In the genomic region with DNA sequence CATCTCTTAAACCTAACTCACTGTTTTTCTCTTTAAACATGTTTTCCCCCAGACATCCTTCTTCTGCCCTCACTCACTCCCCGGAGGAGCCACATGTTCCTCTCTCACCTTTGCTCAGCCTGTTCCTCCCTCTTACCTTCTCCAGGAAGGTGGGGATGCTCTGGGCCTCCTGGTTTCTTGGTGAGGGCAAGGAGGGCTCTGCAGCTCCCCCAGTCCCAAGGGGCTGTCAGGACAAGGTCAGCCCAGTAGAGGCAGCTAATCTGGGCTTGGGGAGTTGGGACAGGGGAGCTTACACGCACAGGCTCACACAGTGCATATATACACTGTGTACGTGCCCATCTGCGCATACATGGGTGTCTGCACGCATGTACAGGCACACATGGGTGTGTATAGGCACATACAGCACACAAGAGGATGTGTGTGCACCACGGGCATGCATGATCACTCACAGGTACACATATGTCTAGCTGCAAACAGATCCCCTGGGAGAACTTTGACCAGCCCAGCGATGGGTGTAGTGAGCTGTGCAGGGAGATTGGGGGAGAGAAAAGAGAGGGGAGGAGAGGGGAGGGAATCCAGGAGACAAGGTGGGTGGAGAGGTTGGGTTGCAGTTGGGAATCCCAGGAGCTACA, we compare ENCODE assay signal across 2 cellular contexts.
TF ChIP-seq lines count a peak whose summit lies in the region.

No MANE protein-coding gene starts in this region.

TF ChIP-seq in HEK293, 187 proteins besides CTCF, POLR2A, EP300 and RAD21:
- TF ChIP-seq, protein P1, sequence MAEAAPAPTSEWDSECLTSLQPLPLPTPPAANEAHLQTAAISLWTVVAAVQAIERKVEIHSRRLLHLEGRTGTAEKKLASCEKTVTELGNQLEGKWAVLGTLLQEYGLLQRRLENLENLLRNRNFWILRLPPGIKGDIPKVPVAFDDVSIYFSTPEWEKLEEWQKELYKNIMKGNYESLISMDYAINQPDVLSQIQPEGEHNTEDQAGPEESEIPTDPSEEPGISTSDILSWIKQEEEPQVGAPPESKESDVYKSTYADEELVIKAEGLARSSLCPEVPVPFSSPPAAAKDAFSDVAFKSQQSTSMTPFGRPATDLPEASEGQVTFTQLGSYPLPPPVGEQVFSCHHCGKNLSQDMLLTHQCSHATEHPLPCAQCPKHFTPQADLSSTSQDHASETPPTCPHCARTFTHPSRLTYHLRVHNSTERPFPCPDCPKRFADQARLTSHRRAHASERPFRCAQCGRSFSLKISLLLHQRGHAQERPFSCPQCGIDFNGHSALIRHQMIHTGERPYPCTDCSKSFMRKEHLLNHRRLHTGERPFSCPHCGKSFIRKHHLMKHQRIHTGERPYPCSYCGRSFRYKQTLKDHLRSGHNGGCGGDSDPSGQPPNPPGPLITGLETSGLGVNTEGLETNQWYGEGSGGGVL (tag by site-specific recombination; IDR thresholded peaks at IDR 0.05) = peak; percentile 52; the same call in 1 of the 2 replicates
- TF ChIP-seq ZNF596 (tag by site-specific recombination; IDR thresholded peaks at IDR 0.05) (no peak), ZNF350 (tag by site-specific recombination; IDR thresholded peaks at IDR 0.05) (no peak)

TF ChIP-seq in K562, 482 proteins besides CTCF, POLR2A, EP300 and RAD21:
- TF ChIP-seq FOS (IDR thresholded peaks at IDR 0.05; ENCODE audit: extremely low read depth, insufficient read length) = no peak
- no peak for TF ChIP-seq RUNX1 (IDR thresholded peaks at IDR 0.05; ENCODE audit: low read depth)
- TF ChIP-seq, protein P2, sequence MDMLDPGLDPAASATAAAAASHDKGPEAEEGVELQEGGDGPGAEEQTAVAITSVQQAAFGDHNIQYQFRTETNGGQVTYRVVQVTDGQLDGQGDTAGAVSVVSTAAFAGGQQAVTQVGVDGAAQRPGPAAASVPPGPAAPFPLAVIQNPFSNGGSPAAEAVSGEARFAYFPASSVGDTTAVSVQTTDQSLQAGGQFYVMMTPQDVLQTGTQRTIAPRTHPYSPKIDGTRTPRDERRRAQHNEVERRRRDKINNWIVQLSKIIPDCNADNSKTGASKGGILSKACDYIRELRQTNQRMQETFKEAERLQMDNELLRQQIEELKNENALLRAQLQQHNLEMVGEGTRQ (CRISPR knock-in tag; IDR thresholded peaks at IDR 0.05) = no peak
- TF ChIP-seq TGIF2 (CRISPR knock-in tag; IDR thresholded peaks at IDR 0.05) = no peak
- TF ChIP-seq ZNF408 (CRISPR knock-in tag; IDR thresholded peaks at IDR 0.05; ENCODE audit: low read depth) = no peak
- no peak for TF ChIP-seq HNRNPUL1 (IDR thresholded peaks at IDR 0.05; ENCODE audit: low read length)
- TF ChIP-seq SPI1 (IDR thresholded peaks at IDR 0.05; ENCODE audit: borderline replicate concordance, low read depth, low read length) = no peak
- TF ChIP-seq IFI16 (CRISPR knock-in tag; IDR thresholded peaks at IDR 0.05) = no peak
- TF ChIP-seq NFE2 (IDR thresholded peaks at IDR 0.05; ENCODE audit: low read depth) = no peak
- TF ChIP-seq, protein P3, sequence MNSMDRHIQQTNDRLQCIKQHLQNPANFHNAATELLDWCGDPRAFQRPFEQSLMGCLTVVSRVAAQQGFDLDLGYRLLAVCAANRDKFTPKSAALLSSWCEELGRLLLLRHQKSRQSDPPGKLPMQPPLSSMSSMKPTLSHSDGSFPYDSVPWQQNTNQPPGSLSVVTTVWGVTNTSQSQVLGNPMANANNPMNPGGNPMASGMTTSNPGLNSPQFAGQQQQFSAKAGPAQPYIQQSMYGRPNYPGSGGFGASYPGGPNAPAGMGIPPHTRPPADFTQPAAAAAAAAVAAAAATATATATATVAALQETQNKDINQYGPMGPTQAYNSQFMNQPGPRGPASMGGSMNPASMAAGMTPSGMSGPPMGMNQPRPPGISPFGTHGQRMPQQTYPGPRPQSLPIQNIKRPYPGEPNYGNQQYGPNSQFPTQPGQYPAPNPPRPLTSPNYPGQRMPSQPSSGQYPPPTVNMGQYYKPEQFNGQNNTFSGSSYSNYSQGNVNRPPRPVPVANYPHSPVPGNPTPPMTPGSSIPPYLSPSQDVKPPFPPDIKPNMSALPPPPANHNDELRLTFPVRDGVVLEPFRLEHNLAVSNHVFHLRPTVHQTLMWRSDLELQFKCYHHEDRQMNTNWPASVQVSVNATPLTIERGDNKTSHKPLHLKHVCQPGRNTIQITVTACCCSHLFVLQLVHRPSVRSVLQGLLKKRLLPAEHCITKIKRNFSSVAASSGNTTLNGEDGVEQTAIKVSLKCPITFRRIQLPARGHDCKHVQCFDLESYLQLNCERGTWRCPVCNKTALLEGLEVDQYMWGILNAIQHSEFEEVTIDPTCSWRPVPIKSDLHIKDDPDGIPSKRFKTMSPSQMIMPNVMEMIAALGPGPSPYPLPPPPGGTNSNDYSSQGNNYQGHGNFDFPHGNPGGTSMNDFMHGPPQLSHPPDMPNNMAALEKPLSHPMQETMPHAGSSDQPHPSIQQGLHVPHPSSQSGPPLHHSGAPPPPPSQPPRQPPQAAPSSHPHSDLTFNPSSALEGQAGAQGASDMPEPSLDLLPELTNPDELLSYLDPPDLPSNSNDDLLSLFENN (IDR thresholded peaks at IDR 0.05; ENCODE audit: low read depth in 2 of 2, low read length in 2 of 2) = no peak
- no peak for TF ChIP-seq SAP30 (IDR thresholded peaks at IDR 0.05; ENCODE audit: borderline replicate concordance, insufficient read depth, low read depth, low read length, poor library complexity, severe bottlenecking)
- no peak for TF ChIP-seq GATAD2B (IDR thresholded peaks at IDR 0.05; ENCODE audit: borderline replicate concordance)
- TF ChIP-seq SMARCA4 (IDR thresholded peaks at IDR 0.05) = no peak
- TF ChIP-seq, protein P4, sequence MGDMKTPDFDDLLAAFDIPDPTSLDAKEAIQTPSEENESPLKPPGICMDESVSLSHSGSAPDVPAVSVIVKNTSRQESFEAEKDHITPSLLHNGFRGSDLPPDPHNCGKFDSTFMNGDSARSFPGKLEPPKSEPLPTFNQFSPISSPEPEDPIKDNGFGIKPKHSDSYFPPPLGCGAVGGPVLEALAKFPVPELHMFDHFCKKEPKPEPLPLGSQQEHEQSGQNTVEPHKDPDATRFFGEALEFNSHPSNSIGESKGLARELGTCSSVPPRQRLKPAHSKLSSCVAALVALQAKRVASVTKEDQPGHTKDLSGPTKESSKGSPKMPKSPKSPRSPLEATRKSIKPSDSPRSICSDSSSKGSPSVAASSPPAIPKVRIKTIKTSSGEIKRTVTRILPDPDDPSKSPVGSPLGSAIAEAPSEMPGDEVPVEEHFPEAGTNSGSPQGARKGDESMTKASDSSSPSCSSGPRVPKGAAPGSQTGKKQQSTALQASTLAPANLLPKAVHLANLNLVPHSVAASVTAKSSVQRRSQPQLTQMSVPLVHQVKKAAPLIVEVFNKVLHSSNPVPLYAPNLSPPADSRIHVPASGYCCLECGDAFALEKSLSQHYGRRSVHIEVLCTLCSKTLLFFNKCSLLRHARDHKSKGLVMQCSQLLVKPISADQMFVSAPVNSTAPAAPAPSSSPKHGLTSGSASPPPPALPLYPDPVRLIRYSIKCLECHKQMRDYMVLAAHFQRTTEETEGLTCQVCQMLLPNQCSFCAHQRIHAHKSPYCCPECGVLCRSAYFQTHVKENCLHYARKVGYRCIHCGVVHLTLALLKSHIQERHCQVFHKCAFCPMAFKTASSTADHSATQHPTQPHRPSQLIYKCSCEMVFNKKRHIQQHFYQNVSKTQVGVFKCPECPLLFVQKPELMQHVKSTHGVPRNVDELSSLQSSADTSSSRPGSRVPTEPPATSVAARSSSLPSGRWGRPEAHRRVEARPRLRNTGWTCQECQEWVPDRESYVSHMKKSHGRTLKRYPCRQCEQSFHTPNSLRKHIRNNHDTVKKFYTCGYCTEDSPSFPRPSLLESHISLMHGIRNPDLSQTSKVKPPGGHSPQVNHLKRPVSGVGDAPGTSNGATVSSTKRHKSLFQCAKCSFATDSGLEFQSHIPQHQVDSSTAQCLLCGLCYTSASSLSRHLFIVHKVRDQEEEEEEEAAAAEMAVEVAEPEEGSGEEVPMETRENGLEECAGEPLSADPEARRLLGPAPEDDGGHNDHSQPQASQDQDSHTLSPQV (IDR thresholded peaks at IDR 0.05) = no peak
- no peak for TF ChIP-seq STAG1 (CRISPR knock-in tag; IDR thresholded peaks at IDR 0.05; ENCODE audit: borderline replicate concordance)
- no peak for TF ChIP-seq PPARD (CRISPR knock-in tag; IDR thresholded peaks at IDR 0.05)
